In genomic region chr15:40582726-40583246, GRCh38 we compare ENCODE assay signal across 9 cellular contexts. TPM values are rescaled to one million over a fixed set of nuclear protein-coding genes. Genes with fewer than 3 reads are reported as not detected.
DNase-seq lines count a peak whose midpoint lies in the region; ATAC-seq and TF ChIP-seq lines count a peak whose summit lies in the region.
"Had no signal": no experiment of that assay in that cellular context is flagged by ENCODE, and none has a peak within 500 bp of the region (broad histone marks: within the 10 kb centered on the region; RNA-seq: fewer than 3 reads in every experiment).

No MANE protein-coding gene starts in this region.

- no peaks in the 10 kb centered on the region for H3K36me3 ChIP-seq in MG63

- peak overlapping the region; percentile 65 for H3K4me3 Mint-ChIP-seq in Calu3 (ENCODE audit: low read depth, unreplicated experiment)
- H3K4me3 Mint-ChIP-seq: T-helper 1 cell treated with Interleukin-12 subunit alpha and Interleukin-12 subunit beta and Interleukin-4 antibody, amounts not matched to agents 30 μg/mL and 1 μg/mL, for 36 hours had no signal

- no peaks in the 10 kb centered on the region for H3K9me3 Mint-ChIP-seq in Calu3 (ENCODE audit: low read depth, unreplicated experiment)
- H3K9me3 Mint-ChIP-seq: T-helper 1 cell treated with Interleukin-12 subunit alpha and Interleukin-12 subunit beta and Interleukin-4 antibody, amounts not matched to agents 30 μg/mL and 1 μg/mL, for 36 hours had no signal

- CTCF ChIA-PET in Calu3 (lab: Charles Lee): interaction anchor here (0.6 kb wide), 1 partner anchor 95 kb away, joined by 3 read pairs; no protein-coding TSS in a partner anchor

- H3K4me3 ChIP-seq in MG63: peak overlapping the region; percentile 53

- peak overlapping the region; percentile 70 for H3K27ac Mint-ChIP-seq in Calu3 (ENCODE audit: unreplicated experiment)
- H3K27ac Mint-ChIP-seq: T-helper 1 cell treated with Interleukin-12 subunit alpha and Interleukin-12 subunit beta and Interleukin-4 antibody, amounts not matched to agents 30 μg/mL and 1 μg/mL, for 36 hours had no signal

- no peaks in the 10 kb centered on the region for H3K4me1 Mint-ChIP-seq in Calu3 (ENCODE audit: low read depth, unreplicated experiment)

- ATAC-seq in HG03095 (IDR thresholded peaks at IDR 0.05; ENCODE audit: unreplicated experiment) (no peak), GM21360 (IDR thresholded peaks at IDR 0.05; ENCODE audit: unreplicated experiment) (no peak)

- H3K27me3 Mint-ChIP-seq in Calu3 (ENCODE audit: unreplicated experiment): no peaks in the 10 kb centered on the region

- intact Hi-C loops in Calu3 (cut with micrococcal nuclease; ENCODE audit: unreplicated experiment): no loop called here

- no peak for TF ChIP-seq CTCF in Calu3 (IDR thresholded peaks at IDR 0.05; ENCODE audit: unreplicated experiment)

- peaks cover 13% of the 10 kb centered on the region for H3K36me3 Mint-ChIP-seq in Calu3 (ENCODE audit: insufficient read depth, unreplicated experiment)

- no TSS peak for BruUV-seq in Calu3 (replicated peaks; lab: Mats Ljungman, UMichigan)

- DNase-seq in Calu3 (peak; percentile 57), MG63 (peak; percentile 76), amniotic stem cell (lab: John Stamatoyannopoulos, UW) (peak; percentile 31), myocyte (ENCODE audit: low read depth) (peak; percentile 59), 8988T (no peak), GDM1 (lab: John Stamatoyannopoulos, UW) (no peak)

- no peaks in the 10 kb centered on the region for H3K27me3 ChIP-seq in MG63

- H3K9me3 ChIP-seq in MG63: 0 out of 2 replicates have a peak, but pooled peaks cover 3% of the 10 kb centered on the region

RNA-seq across cellular contexts. Expression of gene KNL1, which starts 11.3 kb away (rescaled TPM):
- 11.0 and 19.0 TPM in 2 replicates for total RNA-seq in Calu3 (2022)
- 16.1 and 1,870 TPM in 2 replicates for total RNA-seq in MG63 (2014; rRNA removed; shearing (Covaris generic); ENCODE audit: low replicate concordance)
- 0.99 and 3.0 TPM in 2 replicates for total RNA-seq in myocyte
- 0.18 TPM for polyA plus RNA-seq in myocyte (2012)

RNA-seq across cellular contexts. Expression of gene RPUSD2, which starts 13.7 kb away (rescaled TPM):
- total RNA-seq in Calu3 (2022) (8.5 and 9.2 TPM in 2 replicates), myocyte (5.9 and 11.7 TPM in 2 replicates)
- total RNA-seq in MG63 (2014; rRNA removed; shearing (Covaris generic); ENCODE audit: low replicate concordance): 11.9 and 12.6 TPM in 2 replicates
- polyA plus RNA-seq in myocyte (2012): 8.2 TPM

RNA-seq across cellular contexts. Expression of gene CCDC32, which starts 17.9 kb away (rescaled TPM):
- total RNA-seq in Calu3 (2022): 11.4 and 13.6 TPM in 2 replicates
- total RNA-seq in MG63 (2014; rRNA removed; shearing (Covaris generic); ENCODE audit: low replicate concordance): 9.3 and 59.4 TPM in 2 replicates
- 10.4 and 11.4 TPM in 2 replicates for total RNA-seq in myocyte
- polyA plus RNA-seq in myocyte (2012): 18.3 TPM

Comparison
In these comparisons a context has a peak if more than half of its experiments do, and no peak if none do; other contexts are left out.
1. DNase-seq: peak in Calu3 (single experiment), MG63 (single experiment), amniotic stem cell (single experiment) and myocyte (single experiment); none in 8988T (single experiment) and GDM1 (single experiment).